Comparison of ENCODE assay signal across 25 cellular contexts in genomic region chr6:28995093-28995650, GRCh38. TPM values are rescaled to one million over a fixed set of nuclear protein-coding genes. Genes with fewer than 3 reads are reported as not detected.
DNase-seq lines count a peak whose midpoint lies in the region; ATAC-seq, FAIRE-seq and TF ChIP-seq lines count a peak whose summit lies in the region.
"Had no signal": no experiment of that assay in that cellular context is flagged by ENCODE, and none has a peak within 500 bp of the region (broad histone marks: within the 10 kb centered on the region; RNA-seq: fewer than 3 reads in every experiment).

No MANE protein-coding gene starts in this region.

- H3K4me2 ChIP-seq in astrocyte (ENCODE audit: low read length), result no peak overlapping the region
- H3K4me2 ChIP-seq: BLaER1 had no signal

- no peak overlapping the region for H3K4me3 ChIP-seq in astrocyte (ENCODE audit: insufficient read depth, low read depth, low read length)
- H3K4me3 ChIP-seq: BLaER1, GM23248 had no signal

- no peak for TF ChIP-seq CTCF in astrocyte (IDR thresholded peaks at IDR 0.05; ENCODE audit: insufficient read depth, low read depth, low read length)

- peaks cover 15% of the 10 kb centered on the region for H3K9me3 Mint-ChIP-seq in astrocyte (ENCODE audit: unreplicated experiment)
- H3K9me3 Mint-ChIP-seq: CD8-positive, alpha-beta T cell; HFFc6 had no signal

- H3K9ac ChIP-seq in astrocyte (ENCODE audit: low read length), result no peak overlapping the region
- H3K9ac ChIP-seq: BLaER1, GM23248 had no signal

- H3K27ac Mint-ChIP-seq in astrocyte (ENCODE audit: unreplicated experiment), result peak overlapping the region; percentile 75
- H3K27ac Mint-ChIP-seq: CD8-positive, alpha-beta T cell; H9; HFFc6 had no signal

- H4K20me1 ChIP-seq in astrocyte (ENCODE audit: insufficient read depth, low read length), result no peaks in the 10 kb centered on the region
- H4K20me1 ChIP-seq: BLaER1 had no signal

- peaks cover 2% of the 10 kb centered on the region for H3K36me3 ChIP-seq in astrocyte (ENCODE audit: insufficient read depth, low read length)
- H3K36me3 ChIP-seq: BLaER1 had no signal

- peak; percentile 4 for DNase-seq in A172 (ENCODE audit: low spot score)
- DNase-seq in EL, result peak; percentile 18
- DNase-seq in astrocyte (ENCODE audit: low read depth), result no peak
- DNase-seq in kidney tubule cell (ENCODE audit: low spot score), result peak; percentile 44
- no peak for DNase-seq in DMS153 treated with DMSO at 0.1 percent for 48 hours (lab: John Stamatoyannopoulos, UW; ENCODE audit: unreplicated experiment)
- no peak for DNase-seq in cortex of kidney (lab: John Stamatoyannopoulos, UW)
- DNase-seq in left cardiac atrium, result no peak
- DNase-seq: 8988T; Caco-2; CD4-positive, CD25-positive, alpha-beta regulatory T cell; CD8-positive, alpha-beta T cell; DMS153; DMS79; GM23248; H9; HFFc6 had no signal

- H3K79me2 ChIP-seq in astrocyte (ENCODE audit: insufficient read depth, low read length), result no peaks in the 10 kb centered on the region

- no peaks in the 10 kb centered on the region for H3K4me1 Mint-ChIP-seq in astrocyte (ENCODE audit: low read depth, unreplicated experiment)
- H3K4me1 Mint-ChIP-seq: CD4-positive, CD25-positive, alpha-beta regulatory T cell; H9 had no signal

- intact Hi-C loops in left cardiac atrium (cut with DNase I), result no loop called here

- no peaks in the 10 kb centered on the region for H3K27me3 ChIP-seq in astrocyte (ENCODE audit: insufficient read depth, low read length)
- H3K27me3 ChIP-seq: BLaER1 had no signal

- H3K4me3 Mint-ChIP-seq in astrocyte (ENCODE audit: unreplicated experiment), result peak overlapping the region; percentile 15
- H3K4me3 Mint-ChIP-seq: CD4-positive, CD25-positive, alpha-beta regulatory T cell; CD8-positive, alpha-beta T cell; H9; HFFc6 had no signal

- H3K4me1 ChIP-seq in astrocyte (ENCODE audit: insufficient read depth, low read length), result no peaks in the 10 kb centered on the region
- H3K4me1 ChIP-seq: BLaER1, Caco-2 had no signal

- peaks cover 16% of the 10 kb centered on the region for H3K9me3 ChIP-seq in astrocyte (ENCODE audit: insufficient read depth, low read depth, low read length)
- H3K9me3 ChIP-seq: BLaER1, Caco-2 had no signal

- no peak for ATAC-seq in GM18867 (IDR thresholded peaks at IDR 0.05; ENCODE audit: unreplicated experiment)
- no peak for ATAC-seq in left cardiac atrium
- ATAC-seq: CD8-positive, alpha-beta T cell; HCT116 had no signal

- no peak overlapping the region for H3K27ac ChIP-seq in astrocyte (ENCODE audit: low read depth, low read length)
- H3K27ac ChIP-seq: BLaER1, C4-2B, GM23248 had no signal

- H3K36me3 Mint-ChIP-seq in astrocyte (ENCODE audit: low read depth, unreplicated experiment), result peaks cover 4% of the 10 kb centered on the region
- H3K36me3 Mint-ChIP-seq: CD4-positive, CD25-positive, alpha-beta regulatory T cell; CD8-positive, alpha-beta T cell had no signal

- H2AFZ ChIP-seq in astrocyte (ENCODE audit: low read depth, low read length), result no peak overlapping the region
- H2AFZ ChIP-seq: GM23248 had no signal

- FAIRE-seq in astrocyte (lab: Jason Lieb, UNC), result no peak
- FAIRE-seq: G401.6, GM12892, GM19239, H1 had no signal

- H3K27me3 Mint-ChIP-seq in astrocyte (ENCODE audit: low read depth, unreplicated experiment), result no peaks in the 10 kb centered on the region

RNA-seq across cellular contexts. Expression of gene ZNF311, which starts 9.9 kb away (rescaled TPM):
- total RNA-seq in A172 (2014; rRNA removed; shearing (Covaris generic)), result 0.72 and 1.2 TPM in 2 replicates
- total RNA-seq in astrocyte (1.2 and 1.7 TPM in 2 replicates), left cardiac atrium (under 1 TPM; 0.37 to 0.68 TPM)
- total RNA-seq: CD4-positive, CD25-positive, alpha-beta regulatory T cell; CD8-positive, alpha-beta T cell had no signal

RNA-seq across cellular contexts. Expression of gene OR2W1, which starts 49.8 kb away (rescaled TPM):
- not detected in 2 replicates for total RNA-seq in A172 (2014; rRNA removed; shearing (Covaris generic))
- total RNA-seq in astrocyte (not detected in 2 replicates), left cardiac atrium (not detected)
- total RNA-seq: A673; Caco-2; CD4-positive, CD25-positive, alpha-beta regulatory T cell; CD8-positive, alpha-beta T cell; GM23248; H1; H9; HFFc6 had no signal

Comparison
In these comparisons a context has a peak if more than half of its experiments do, and no peak if none do; other contexts are left out.
1. DNase-seq: peak in A172 (single experiment), EL (single experiment) and kidney tubule cell (single experiment); none in astrocyte (single experiment), DMS153 treated with DMSO at 0.1 percent for 48 hours (single experiment), cortex of kidney (single experiment) and left cardiac atrium (single experiment).